13 cellular contexts compared by ENCODE assay signal in genomic region chr4:84708406-84709135, GRCh38.
"Had no signal": no experiment of that assay in that cellular context is flagged by ENCODE, and none has a peak within 500 bp of the region (broad histone marks: within the 10 kb centered on the region; RNA-seq: fewer than 3 reads in every experiment).

No MANE protein-coding gene starts in this region.

- H3K27ac ChIP-seq: cardiac muscle cell, left ventricle myocardium inferior had no signal

- H3K27ac Mint-ChIP-seq: activated CD4-positive, alpha-beta memory T cell treated with anti-CD3 and anti-CD28 coated beads for 36 hours; activated naive CD8-positive, alpha-beta T cell treated with anti-CD3 and anti-CD28 coated beads for 36 hours; stimulated activated naive CD8-positive, alpha-beta T cell treated with anti-CD3 and anti-CD28 coated beads, Interleukin-15, Interleukin-2, amounts not matched to agents 100 ng/mL and 50 ng/mL, for 24 hours had no signal

- H3K4me3 ChIP-seq: cardiac muscle cell, left ventricle myocardium inferior had no signal

- H3K9me3 ChIP-seq: left ventricle myocardium inferior had no signal

- H3K4me1 Mint-ChIP-seq: activated naive CD8-positive, alpha-beta T cell treated with anti-CD3 and anti-CD28 coated beads for 36 hours had no signal

- H3K27me3 ChIP-seq: cardiac muscle cell had no signal

- H3K36me3 Mint-ChIP-seq: activated CD4-positive, alpha-beta memory T cell treated with anti-CD3 and anti-CD28 coated beads for 36 hours; activated naive CD8-positive, alpha-beta T cell treated with anti-CD3 and anti-CD28 coated beads for 36 hours had no signal

- H3K9me3 Mint-ChIP-seq: activated CD4-positive, alpha-beta memory T cell treated with anti-CD3 and anti-CD28 coated beads for 36 hours; activated naive CD8-positive, alpha-beta T cell treated with anti-CD3 and anti-CD28 coated beads for 36 hours; activated T-cell treated with anti-CD3 and anti-CD28 coated beads, Interleukin-2, amount 50 U/mL, for 4 hours; stimulated activated naive CD8-positive, alpha-beta T cell treated with anti-CD3 and anti-CD28 coated beads, Interleukin-15, Interleukin-2, amounts not matched to agents 100 ng/mL and 50 ng/mL, for 24 hours had no signal

- H3K4me3 Mint-ChIP-seq: activated CD4-positive, alpha-beta memory T cell treated with anti-CD3 and anti-CD28 coated beads for 36 hours; activated naive CD8-positive, alpha-beta T cell treated with anti-CD3 and anti-CD28 coated beads for 36 hours; activated T-cell treated with anti-CD3 and anti-CD28 coated beads, Interleukin-2, amount 50 U/mL, for 4 hours; stimulated activated naive CD8-positive, alpha-beta T cell treated with anti-CD3 and anti-CD28 coated beads, Interleukin-15, Interleukin-2, amounts not matched to agents 100 ng/mL and 50 ng/mL, for 24 hours had no signal

- DNase-seq: activated CD4-positive, alpha-beta memory T cell treated with anti-CD3 and anti-CD28 coated beads for 36 hours; activated CD4-positive, CD25-positive, alpha-beta regulatory T cell treated with anti-CD3 and anti-CD28 coated beads, Interleukin-2, amount 50 U/mL, for 72 hours; activated gamma-delta T cell treated with Interleukin-2 at 50 U/mL for 16 hours; activated naive CD8-positive, alpha-beta T cell treated with anti-CD3 and anti-CD28 coated beads for 36 hours; activated T-cell treated with anti-CD3 and anti-CD28 coated beads, Interleukin-2, amount 50 U/mL, for 4 hours; anterior cingulate cortex; left ventricle myocardium inferior; mesendoderm; stimulated activated CD4-positive, alpha-beta T cell treated with anti-CD3 and anti-CD28 coated beads, Interleukin-4, amount 100 ng/mL, for 1 hour had no signal

- FAIRE-seq: colon, keratinocyte had no signal

- H3K4me1 ChIP-seq: left ventricle myocardium inferior had no signal
